ENCODE assay signal across 1 cellular context in genomic region chr6:129749749-129750120, GRCh38.
TF ChIP-seq lines count a peak whose summit lies in the region.

No MANE protein-coding gene starts in this region.

TF ChIP-seq in GM12878, 131 proteins besides CTCF, POLR2A, EP300 and RAD21 (continued from another document and continues in another):
- peak; percentile 29; the same call in 1 of the 2 replicates for TF ChIP-seq PKNOX1 (IDR thresholded peaks at IDR 0.05)
- TF ChIP-seq CREM (IDR thresholded peaks at IDR 0.05; ENCODE audit: low read depth) = no peak
- no peak for TF ChIP-seq HDGF (IDR thresholded peaks at IDR 0.05)
- peak; percentile 22; the same call in 1 of the 2 replicates for TF ChIP-seq ZNF687 (IDR thresholded peaks at IDR 0.05)
- no peak for TF ChIP-seq USF2 (IDR thresholded peaks at IDR 0.05; ENCODE audit: borderline replicate concordance, low read depth, low read length)
- no peak for TF ChIP-seq POLR2AphosphoS2 (IDR thresholded peaks at IDR 0.05; ENCODE audit: low read depth, low read length)
- TF ChIP-seq E2F4 (IDR thresholded peaks at IDR 0.05; ENCODE audit: low read depth, low read length) = no peak
- TF ChIP-seq ZBTB40 (IDR thresholded peaks at IDR 0.05; ENCODE audit: borderline replicate concordance) = no peak
- no peak for TF ChIP-seq SIN3A (IDR thresholded peaks at IDR 0.05; ENCODE audit: low read depth, low read length)
- no peak for TF ChIP-seq MYC (IDR thresholded peaks at IDR 0.05; ENCODE audit: insufficient read depth, insufficient read length, insufficient replicate concordance, low read length, severe bottlenecking)
- TF ChIP-seq NKRF (conservative IDR thresholded peaks at IDR 0.05) = no peak
- TF ChIP-seq JUNB (IDR thresholded peaks at IDR 0.05) = peak; percentile 25; the same call in 1 of the 2 replicates
- no peak for TF ChIP-seq RCOR1 (conservative IDR thresholded peaks at IDR 0.05; ENCODE audit: low read depth, low read length)
- TF ChIP-seq MEF2A (IDR thresholded peaks at IDR 0.05; ENCODE audit: insufficient read depth, low read depth, low read length) = peak; percentile 89
- TF ChIP-seq RELB (IDR thresholded peaks at IDR 0.05; ENCODE audit: low read depth) = no peak
- TF ChIP-seq ZNF207 (IDR thresholded peaks at IDR 0.05; ENCODE audit: borderline replicate concordance) = no peak
- TF ChIP-seq RUNX3 (IDR thresholded peaks at IDR 0.05; ENCODE audit: low read length) = peak; percentile 92
- TF ChIP-seq SPI1 (IDR thresholded peaks at IDR 0.05; ENCODE audit: borderline replicate concordance, insufficient read depth, low read depth, low read length) = no peak
- no peak for TF ChIP-seq ZBTB4 (CRISPR knock-in tag; IDR thresholded peaks at IDR 0.05)
- TF ChIP-seq BCL3 (IDR thresholded peaks at IDR 0.05; ENCODE audit: borderline replicate concordance, insufficient read depth, low read depth, low read length, poor library complexity, severe bottlenecking) = no peak
- no peak for TF ChIP-seq LARP7 (IDR thresholded peaks at IDR 0.05)
- no peak for TF ChIP-seq RBBP5 (conservative IDR thresholded peaks at IDR 0.05)
- no peak for TF ChIP-seq MYB (IDR thresholded peaks at IDR 0.05; ENCODE audit: borderline replicate concordance, low read depth, low read length)
- peak; percentile 73 for TF ChIP-seq BCL11A (IDR thresholded peaks at IDR 0.05; ENCODE audit: low read depth, low read length)
- TF ChIP-seq NFIC (IDR thresholded peaks at IDR 0.05; ENCODE audit: low read depth, low read length) = peak; percentile 47
- peak; percentile 30 for TF ChIP-seq MEF2B (IDR thresholded peaks at IDR 0.05; ENCODE audit: partially characterized antibody, poor library complexity, severe bottlenecking)
- no peak for TF ChIP-seq EZH2 (IDR thresholded peaks at IDR 0.05; ENCODE audit: borderline replicate concordance, control insufficient read depth, low read depth, low read length)
- TF ChIP-seq CHD1 (IDR thresholded peaks at IDR 0.05; ENCODE audit: low read depth, low read length) = no peak
- TF ChIP-seq ZSCAN29 (IDR thresholded peaks at IDR 0.05) = no peak
- no peak for TF ChIP-seq ATF3 (IDR thresholded peaks at IDR 0.05; ENCODE audit: borderline replicate concordance, extremely low read depth, low read depth, low read length)
- no peak for TF ChIP-seq CBFB (IDR thresholded peaks at IDR 0.05; ENCODE audit: low read depth)
- no peak for TF ChIP-seq CHD2 (IDR thresholded peaks at IDR 0.05; ENCODE audit: borderline replicate concordance, low read depth, low read length)
- no peak for TF ChIP-seq NR2C2 (IDR thresholded peaks at IDR 0.05; ENCODE audit: borderline replicate concordance, control insufficient read depth, insufficient read length, low read depth)
- TF ChIP-seq GABPA (IDR thresholded peaks at IDR 0.05; ENCODE audit: low read depth) = peak; percentile 61; the same call in 1 of the 2 replicates
- no peak for TF ChIP-seq CBX3 (IDR thresholded peaks at IDR 0.05; ENCODE audit: borderline replicate concordance, low read depth)
- TF ChIP-seq BMI1 (IDR thresholded peaks at IDR 0.05; ENCODE audit: borderline replicate concordance) = no peak
- no peak for TF ChIP-seq MTA2 (IDR thresholded peaks at IDR 0.05; ENCODE audit: low read depth)
- no peak for TF ChIP-seq ESRRA (IDR thresholded peaks at IDR 0.05; ENCODE audit: low read length)
- no peak for TF ChIP-seq SMAD5 (IDR thresholded peaks at IDR 0.05; ENCODE audit: low read depth)
- no peak for TF ChIP-seq ZNF622 (IDR thresholded peaks at IDR 0.05)
